ENCODE assay signal across 25 cellular contexts in genomic region chr3:124410471-124410870, GRCh38.
DNase-seq lines count a peak whose midpoint lies in the region; ATAC-seq and TF ChIP-seq lines count a peak whose summit lies in the region.
"Had no signal": no experiment of that assay in that cellular context is flagged by ENCODE, and none has a peak within 500 bp of the region (broad histone marks: within the 10 kb centered on the region; RNA-seq: fewer than 3 reads in every experiment).

No MANE protein-coding gene starts in this region.

- no TSS peak for BruUV-seq in PC-3 (replicated peaks; lab: Mats Ljungman, UMichigan)

- CTCF ChIA-PET in PC-3 (lab: Charles Lee), result no interaction called here
- CTCF ChIA-PET in CD8-positive, alpha-beta T cell (lab: Charles Lee), result no interaction called here

- no peak for TF ChIP-seq CTCF in PC-3 (conservative IDR thresholded peaks at IDR 0.05; ENCODE audit: low read depth, low read length)
- TF ChIP-seq CTCF in choroid plexus epithelial cell (conservative IDR thresholded peaks at IDR 0.05; ENCODE audit: low read depth, low read length), result no peak
- TF ChIP-seq CTCF in left lung (IDR thresholded peaks at IDR 0.05), result no peak
- no peak for TF ChIP-seq CTCF in CD8-positive, alpha-beta T cell (IDR thresholded peaks at IDR 0.05)

- peak overlapping the region; percentile 49; the same call in 1 of the 2 replicates for H3K4me2 ChIP-seq in PC-3 (ENCODE audit: low read length)
- H3K4me2 ChIP-seq: GM23338 had no signal

- H3K36me3 ChIP-seq in PC-3 (ENCODE audit: low read depth, low read length) (no peaks in the 10 kb centered on the region), left lung (no peaks in the 10 kb centered on the region)
- H3K36me3 ChIP-seq in CD8-positive, alpha-beta T cell (ENCODE audit: insufficient read depth, low read length), result no peaks in the 10 kb centered on the region

- no peak for ATAC-seq in PC-3
- ATAC-seq in left lung, result peak; percentile 57
- ATAC-seq in CD8-positive, alpha-beta T cell, result no peak
- ATAC-seq: natural killer cell treated with Interleukin-12 subunit alpha and Interleukin-12 subunit beta and Interleukin-15 and Interleukin-18, amount 100 ng/mL, for 72 hours had no signal

- H3K4me3 ChIP-seq in PC-3 (ENCODE audit: low read length) (no peak overlapping the region; the same call in 1 of the 2 replicates), choroid plexus epithelial cell (ENCODE audit: low read depth, low read length) (no peak overlapping the region), left lung (no peak overlapping the region)
- no peak overlapping the region for H3K4me3 ChIP-seq in CD8-positive, alpha-beta T cell (ENCODE audit: low read depth, low read length)
- H3K4me3 ChIP-seq: GM23338, left ventricle myocardium inferior had no signal

- no peaks in the 10 kb centered on the region for H3K9me3 Mint-ChIP-seq in CD8-positive, alpha-beta T cell
- H3K9me3 Mint-ChIP-seq: GM23338; natural killer cell treated with Interleukin-12 subunit alpha and Interleukin-12 subunit beta and Interleukin-15 and Interleukin-18, amount 100 ng/mL, for 72 hours had no signal

- no peak overlapping the region for H3K4me3 Mint-ChIP-seq in CD8-positive, alpha-beta T cell
- H3K4me3 Mint-ChIP-seq: CD14-positive monocyte; GM23338; natural killer cell treated with Interleukin-12 subunit alpha and Interleukin-12 subunit beta and Interleukin-15 and Interleukin-18, amount 100 ng/mL, for 72 hours had no signal

- H2AFZ ChIP-seq in PC-3 (ENCODE audit: low read length), result peak overlapping the region; percentile 57; the same call in 1 of the 2 replicates
- H2AFZ ChIP-seq: GM23338 had no signal

- intact Hi-C loops in PC-3 (cut with micrococcal nuclease) (no loop called here), left lung (cut with DNase I) (no loop called here)
- intact Hi-C loops in CD8-positive, alpha-beta T cell (cut with DNase I, micrococcal nuclease), result no loop called here

- peaks cover 30% of the 10 kb centered on the region for H3K4me1 ChIP-seq in PC-3 (ENCODE audit: insufficient read depth, low read length)
- H3K4me1 ChIP-seq in left lung, result no peaks in the 10 kb centered on the region
- no peaks in the 10 kb centered on the region for H3K4me1 ChIP-seq in CD8-positive, alpha-beta T cell (ENCODE audit: insufficient read depth, low read length)

- no peak overlapping the region for H3K27ac Mint-ChIP-seq in CD8-positive, alpha-beta T cell
- H3K27ac Mint-ChIP-seq: CD14-positive monocyte; GM23338; natural killer cell treated with Interleukin-12 subunit alpha and Interleukin-12 subunit beta and Interleukin-15 and Interleukin-18, amount 100 ng/mL, for 72 hours had no signal

- no peak overlapping the region for H3K27ac ChIP-seq in PC-3 (ENCODE audit: low read length)
- no peak overlapping the region for H3K27ac ChIP-seq in left lung
- H3K27ac ChIP-seq in CD8-positive, alpha-beta T cell (ENCODE audit: low read depth, low read length), result no peak overlapping the region
- H3K27ac ChIP-seq: left ventricle myocardium inferior, VCaP had no signal

- POLR2A ChIA-PET in PC-3 (lab: Charles Lee; ENCODE audit: unreplicated experiment), result no interaction called here
- POLR2A ChIA-PET in CD8-positive, alpha-beta T cell (lab: Charles Lee), result no interaction called here

- no peaks in the 10 kb centered on the region for H3K9me2 ChIP-seq in PC-3 (replicated peaks; ENCODE audit: low read length)

- no peaks in the 10 kb centered on the region for H3F3A ChIP-seq in PC-3 (ENCODE audit: low read length, unreplicated experiment)

- no peak overlapping the region for H3K9ac ChIP-seq in PC-3 (ENCODE audit: low read length)

- H3K36me3 Mint-ChIP-seq in CD8-positive, alpha-beta T cell, result no peaks in the 10 kb centered on the region
- H3K36me3 Mint-ChIP-seq: CD14-positive monocyte; natural killer cell treated with Interleukin-12 subunit alpha and Interleukin-12 subunit beta and Interleukin-15 and Interleukin-18, amount 100 ng/mL, for 72 hours had no signal

- H4K20me1 ChIP-seq in PC-3 (ENCODE audit: low read length), result no peaks in the 10 kb centered on the region

- in situ Hi-C loops in Caki2 (cut with HindIII; ENCODE audit: low pct_unique_long_range_greater_than_20kb, low sequenced_read_pairs), result no loop called here

- H3K4me1 Mint-ChIP-seq in CD8-positive, alpha-beta T cell (ENCODE audit: low read depth), result no peaks in the 10 kb centered on the region
- H3K4me1 Mint-ChIP-seq: CD14-positive monocyte had no signal

- H3K79me2 ChIP-seq in PC-3 (ENCODE audit: low read length), result no peaks in the 10 kb centered on the region

- H3K9me3 ChIP-seq in PC-3 (ENCODE audit: low read length) (no peaks in the 10 kb centered on the region), left lung (no peaks in the 10 kb centered on the region)
- H3K9me3 ChIP-seq in CD8-positive, alpha-beta T cell (ENCODE audit: low read length), result no peaks in the 10 kb centered on the region
- H3K9me3 ChIP-seq: left ventricle myocardium inferior had no signal

- DNase-seq in Caki2 (ENCODE audit: low read depth), result peak; percentile 37
- DNase-seq in PC-3, result peak; percentile 22
- DNase-seq in choroid plexus epithelial cell (ENCODE audit: low read depth), result peak; percentile 25
- no peak for DNase-seq in left lung
- no peak for DNase-seq in NCI-H1092 treated with DMSO at 0.1 percent for 48 hours (lab: John Stamatoyannopoulos, UW)
- DNase-seq in CD8-positive, alpha-beta T cell, result no peak
- DNase-seq in DMS153 (lab: John Stamatoyannopoulos, UW), result no peak
- no peak for DNase-seq in nucleus accumbens (lab: John Stamatoyannopoulos, UW)
- DNase-seq: activated CD4-positive, alpha-beta T cell treated with anti-CD3 and anti-CD28 coated beads for 48 hours; activated naive CD4-positive, alpha-beta T cell treated with Interleukin-2 at 50 U/mL for 16 hours; activated T-cell treated with anti-CD3 and anti-CD28 coated beads, Interleukin-2, amount 50 U/mL, for 48 hours; amniotic stem cell; GDM1; Karpas-422; left ventricle myocardium inferior; midbrain; NCI-H187 treated with DMSO at 0.1 percent for 48 hours; RPMI8226; stimulated activated CD4-positive, alpha-beta T cell treated with anti-CD3 and anti-CD28 coated beads, Interleukin-12 subunit alpha, Interleukin-12 subunit beta, amount 100 ng/mL, for 4 hours; stimulated activated CD4-positive, alpha-beta T cell treated with anti-CD3 and anti-CD28 coated beads, Interleukin-4, amount 100 ng/mL, for 4 hours; stimulated activated naive CD4-positive, alpha-beta T cell had no signal

- peaks cover 9% of the 10 kb centered on the region for H3K27me3 Mint-ChIP-seq in CD8-positive, alpha-beta T cell (ENCODE audit: low read depth)

- H3K27me3 ChIP-seq in PC-3 (ENCODE audit: low read length), result no peaks in the 10 kb centered on the region
- no peaks in the 10 kb centered on the region for H3K27me3 ChIP-seq in left lung
- no peaks in the 10 kb centered on the region for H3K27me3 ChIP-seq in CD8-positive, alpha-beta T cell (ENCODE audit: insufficient read depth, low read length)

Comparison
In these comparisons a context has a peak if more than half of its experiments do, and no peak if none do; other contexts are left out.
1. DNase-seq: peak in Caki2 (single experiment), PC-3 (single experiment) and choroid plexus epithelial cell (single experiment); none in left lung (0 of 2), NCI-H1092 treated with DMSO at 0.1 percent for 48 hours (single experiment), CD8-positive, alpha-beta T cell (0 of 7), DMS153 (single experiment) and nucleus accumbens (0 of 56).